Comparison of ENCODE assay signal across 26 cellular contexts in genomic region chr9:131153585-131153984, GRCh38. TPM values are rescaled to one million over a fixed set of nuclear protein-coding genes. Genes with fewer than 3 reads are reported as not detected.
"Had no signal": no experiment of that assay in that cellular context is flagged by ENCODE, and none has a peak within 500 bp of the region (broad histone marks: within the 10 kb centered on the region; RNA-seq: fewer than 3 reads in every experiment).

No MANE protein-coding gene starts in this region.

- H3K9me3 ChIP-seq: esophagus muscularis mucosa, gastroesophageal sphincter, heart left ventricle, lower lobe of right lung, neutrophil, pancreas, right atrium auricular region, stomach, tibial artery had no signal

- H3K27ac ChIP-seq: coronary artery, esophagus muscularis mucosa, foreskin keratinocyte, gastroesophageal sphincter, heart left ventricle, lower lobe of right lung, neutrophil, pancreas, right atrium auricular region, stomach, tibial artery had no signal

- H3K4me2 ChIP-seq: smooth muscle cell had no signal

- H3K4me3 Mint-ChIP-seq: natural killer cell, type B pancreatic cell had no signal

- H3K9me3 Mint-ChIP-seq: natural killer cell, type B pancreatic cell had no signal

- H3K27me3 Mint-ChIP-seq: type B pancreatic cell had no signal

- H3K4me1 ChIP-seq: esophagus muscularis mucosa, foreskin keratinocyte, gastroesophageal sphincter, heart left ventricle, lower lobe of right lung, pancreas, right atrium auricular region, stomach, tibial artery had no signal

- H3K4me3 ChIP-seq: coronary artery, esophagus muscularis mucosa, gastroesophageal sphincter, heart left ventricle, lower lobe of right lung, pancreas, right atrium auricular region, smooth muscle cell, stomach, tibial artery had no signal

- H3K27ac Mint-ChIP-seq: natural killer cell, type B pancreatic cell had no signal

- H3K27me3 ChIP-seq: esophagus muscularis mucosa, foreskin keratinocyte, gastroesophageal sphincter, heart left ventricle, neutrophil, pancreas, right atrium auricular region, stomach, tibial artery had no signal

- ATAC-seq: foreskin keratinocyte, gastroesophageal sphincter, heart left ventricle, left colon, left ventricle myocardium superior, lower lobe of right lung, natural killer cell, pancreas, sciatic nerve had no signal

- DNase-seq: dermis blood vessel endothelial cell; effector memory CD4-positive, alpha-beta T cell; foreskin keratinocyte; heart left ventricle; hippocampal formation; kidney glomerular epithelial cell; left colon; left ventricle myocardium superior; lower lobe of right lung; natural killer cell; pancreas; stimulated activated CD4-positive, alpha-beta T cell treated with anti-CD3 and anti-CD28 coated beads, Interleukin-12 subunit alpha, Interleukin-12 subunit beta, amount 100 ng/mL, for 4 hours; stimulated activated CD4-positive, alpha-beta T cell treated with anti-CD3 and anti-CD28 coated beads, Interleukin-1b, Interleukin-23, amount 100 ng/mL, for 48 hours; stimulated activated CD4-positive, alpha-beta T cell treated with anti-CD3 and anti-CD28 coated beads, Interleukin-4, amount 100 ng/mL, for 1 hour; stimulated activated CD8-positive, alpha-beta memory T cell treated with anti-CD3 and anti-CD28 coated beads, Interleukin-4, amount 100 ng/mL, for 48 hours; stimulated activated naive CD4-positive, alpha-beta T cell treated with Interleukin-2 at 50 U/mL for 16 hours; stomach; tibial artery had no signal

RNA-seq across cellular contexts. Expression of gene AIF1L, which starts 57.3 kb away (rescaled TPM):
- total RNA-seq: natural killer cell had no signal
